Comparison of ENCODE assay signal across 11 cellular contexts in genomic region chr16:10122546-10122945, GRCh38. TPM values are rescaled to one million over a fixed set of nuclear protein-coding genes. Genes with fewer than 3 reads are reported as not detected.
DNase-seq lines count a peak whose midpoint lies in the region; ATAC-seq and TF ChIP-seq lines count a peak whose summit lies in the region.
"Had no signal": no experiment of that assay in that cellular context is flagged by ENCODE, and none has a peak within 500 bp of the region (broad histone marks: within the 10 kb centered on the region; RNA-seq: fewer than 3 reads in every experiment).

No MANE protein-coding gene starts in this region.

- no peak for ATAC-seq in WTC11
- ATAC-seq in T-cell (replicated peaks in 1 of 4), result no peak
- ATAC-seq: upper lobe of right lung had no signal

- in situ Hi-C loops in HAP-1 (cut with MboI; ENCODE audit: low sequenced_read_pairs), result no loop called here

- H3K9me3 Mint-ChIP-seq in WTC11, result peaks cover 10% of the 10 kb centered on the region; the same call in 1 of the 2 replicates
- H3K9me3 Mint-ChIP-seq in T-cell, result peaks cover 0 to 5% (median 2%) of the 10 kb centered on the region in 3 donors

- DNase-seq in HAP-1 (ENCODE audit: low spot score in 2 of 2) (peak; percentile 5 to 12), WTC11 (ENCODE audit: low spot score) (peak; percentile 20), iris pigment epithelial cell (ENCODE audit: low read depth) (peak; percentile 3), T-cell (no peak), putamen (ENCODE audit: low spot score) (no peak), NCI-H1048 (lab: John Stamatoyannopoulos, UW) (no peak), NCI-H510A treated with DMSO at 0.1 percent for 48 hours (lab: John Stamatoyannopoulos, UW) (no peak)
- DNase-seq: COR-L47, NCI-H748 treated with DMSO at 0.1 percent for 48 hours, upper lobe of right lung had no signal

- no peaks in the 10 kb centered on the region for H3K9me3 ChIP-seq in HAP-1
- H3K9me3 ChIP-seq: upper lobe of right lung had no signal

- H3K27me3 ChIP-seq in HAP-1 (ENCODE audit: low read depth), result no peaks in the 10 kb centered on the region

- H3K4me1 ChIP-seq in HAP-1, result no peaks in the 10 kb centered on the region
- H3K4me1 ChIP-seq: upper lobe of right lung had no signal

- H3K27ac ChIP-seq in C4-2B, result no peak overlapping the region
- H3K27ac ChIP-seq: upper lobe of right lung had no signal

- H3K27me3 Mint-ChIP-seq in WTC11 (ENCODE audit: low read depth) (no peaks in the 10 kb centered on the region), T-cell (peaks cover 4 to 11% of the 10 kb centered on the region in 2 donors)

- H3K4me1 Mint-ChIP-seq in WTC11 (peaks cover 28% of the 10 kb centered on the region), T-cell (no peaks in the 10 kb centered on the region)

- H3K4me3 ChIP-seq in HAP-1, result no peak overlapping the region
- H3K4me3 ChIP-seq: upper lobe of right lung had no signal

- CTCF ChIA-PET in WTC11 (lab: Charles Lee) (interaction anchor here (0.8 to 2.1 kb wide), 8 partner anchors 14 to 867 kb away, joined by 3 to 11 read pairs (median 4); no protein-coding TSS in a partner anchor), T-cell (lab: Charles Lee) (no interaction called here)

- TF ChIP-seq CTCF in C4-2B (conservative IDR thresholded peaks at IDR 0.05) (peak; percentile 56), WTC11 (IDR thresholded peaks at IDR 0.05) (no peak)

- H3K36me3 ChIP-seq in HAP-1 (replicated peaks), result no peaks in the 10 kb centered on the region
- H3K36me3 ChIP-seq: upper lobe of right lung had no signal

- no peak overlapping the region for H3K4me3 Mint-ChIP-seq in WTC11
- no peak overlapping the region for H3K4me3 Mint-ChIP-seq in T-cell

- H3K27ac Mint-ChIP-seq in WTC11, result no peak overlapping the region
- H3K27ac Mint-ChIP-seq in T-cell, result no peak overlapping the region

- POLR2A ChIA-PET in WTC11 (lab: Charles Lee) (no interaction called here), T-cell (lab: Charles Lee) (interaction anchor here in 1 of 2 donors (0.7 kb wide), 1 partner anchor 1254 kb away, joined by 3 read pairs; no protein-coding TSS in a partner anchor)

- H3K36me3 Mint-ChIP-seq in WTC11 (no peaks in the 10 kb centered on the region), T-cell (no peaks in the 10 kb centered on the region)

TF ChIP-seq in WTC11, 78 proteins besides CTCF, POLR2A, EP300 and RAD21 (continues in another document):
- TF ChIP-seq, protein P1, sequence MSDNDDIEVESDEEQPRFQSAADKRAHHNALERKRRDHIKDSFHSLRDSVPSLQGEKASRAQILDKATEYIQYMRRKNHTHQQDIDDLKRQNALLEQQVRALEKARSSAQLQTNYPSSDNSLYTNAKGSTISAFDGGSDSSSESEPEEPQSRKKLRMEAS (CRISPR knock-in tag; IDR thresholded peaks at IDR 0.05), result no peak
- TF ChIP-seq, protein P2, sequence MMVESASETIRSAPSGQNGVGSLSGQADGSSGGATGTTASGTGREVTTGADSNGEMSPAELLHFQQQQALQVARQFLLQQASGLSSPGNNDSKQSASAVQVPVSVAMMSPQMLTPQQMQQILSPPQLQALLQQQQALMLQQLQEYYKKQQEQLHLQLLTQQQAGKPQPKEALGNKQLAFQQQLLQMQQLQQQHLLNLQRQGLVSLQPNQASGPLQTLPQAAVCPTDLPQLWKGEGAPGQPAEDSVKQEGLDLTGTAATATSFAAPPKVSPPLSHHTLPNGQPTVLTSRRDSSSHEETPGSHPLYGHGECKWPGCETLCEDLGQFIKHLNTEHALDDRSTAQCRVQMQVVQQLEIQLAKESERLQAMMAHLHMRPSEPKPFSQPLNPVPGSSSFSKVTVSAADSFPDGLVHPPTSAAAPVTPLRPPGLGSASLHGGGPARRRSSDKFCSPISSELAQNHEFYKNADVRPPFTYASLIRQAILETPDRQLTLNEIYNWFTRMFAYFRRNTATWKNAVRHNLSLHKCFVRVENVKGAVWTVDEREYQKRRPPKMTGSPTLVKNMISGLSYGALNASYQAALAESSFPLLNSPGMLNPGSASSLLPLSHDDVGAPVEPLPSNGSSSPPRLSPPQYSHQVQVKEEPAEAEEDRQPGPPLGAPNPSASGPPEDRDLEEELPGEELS (CRISPR knock-in tag; IDR thresholded peaks at IDR 0.05), result no peak
- TF ChIP-seq ZBTB21 (CRISPR knock-in tag; IDR thresholded peaks at IDR 0.05; ENCODE audit: borderline replicate concordance) (no peak), ATF6 (CRISPR knock-in tag; IDR thresholded peaks at IDR 0.05) (no peak), GTF2I (CRISPR knock-in tag; conservative IDR thresholded peaks at IDR 0.05) (no peak), NFATC4 (CRISPR knock-in tag; IDR thresholded peaks at IDR 0.05) (no peak), TP53 (CRISPR knock-in tag; IDR thresholded peaks at IDR 0.05) (no peak)
- TF ChIP-seq, protein P3, sequence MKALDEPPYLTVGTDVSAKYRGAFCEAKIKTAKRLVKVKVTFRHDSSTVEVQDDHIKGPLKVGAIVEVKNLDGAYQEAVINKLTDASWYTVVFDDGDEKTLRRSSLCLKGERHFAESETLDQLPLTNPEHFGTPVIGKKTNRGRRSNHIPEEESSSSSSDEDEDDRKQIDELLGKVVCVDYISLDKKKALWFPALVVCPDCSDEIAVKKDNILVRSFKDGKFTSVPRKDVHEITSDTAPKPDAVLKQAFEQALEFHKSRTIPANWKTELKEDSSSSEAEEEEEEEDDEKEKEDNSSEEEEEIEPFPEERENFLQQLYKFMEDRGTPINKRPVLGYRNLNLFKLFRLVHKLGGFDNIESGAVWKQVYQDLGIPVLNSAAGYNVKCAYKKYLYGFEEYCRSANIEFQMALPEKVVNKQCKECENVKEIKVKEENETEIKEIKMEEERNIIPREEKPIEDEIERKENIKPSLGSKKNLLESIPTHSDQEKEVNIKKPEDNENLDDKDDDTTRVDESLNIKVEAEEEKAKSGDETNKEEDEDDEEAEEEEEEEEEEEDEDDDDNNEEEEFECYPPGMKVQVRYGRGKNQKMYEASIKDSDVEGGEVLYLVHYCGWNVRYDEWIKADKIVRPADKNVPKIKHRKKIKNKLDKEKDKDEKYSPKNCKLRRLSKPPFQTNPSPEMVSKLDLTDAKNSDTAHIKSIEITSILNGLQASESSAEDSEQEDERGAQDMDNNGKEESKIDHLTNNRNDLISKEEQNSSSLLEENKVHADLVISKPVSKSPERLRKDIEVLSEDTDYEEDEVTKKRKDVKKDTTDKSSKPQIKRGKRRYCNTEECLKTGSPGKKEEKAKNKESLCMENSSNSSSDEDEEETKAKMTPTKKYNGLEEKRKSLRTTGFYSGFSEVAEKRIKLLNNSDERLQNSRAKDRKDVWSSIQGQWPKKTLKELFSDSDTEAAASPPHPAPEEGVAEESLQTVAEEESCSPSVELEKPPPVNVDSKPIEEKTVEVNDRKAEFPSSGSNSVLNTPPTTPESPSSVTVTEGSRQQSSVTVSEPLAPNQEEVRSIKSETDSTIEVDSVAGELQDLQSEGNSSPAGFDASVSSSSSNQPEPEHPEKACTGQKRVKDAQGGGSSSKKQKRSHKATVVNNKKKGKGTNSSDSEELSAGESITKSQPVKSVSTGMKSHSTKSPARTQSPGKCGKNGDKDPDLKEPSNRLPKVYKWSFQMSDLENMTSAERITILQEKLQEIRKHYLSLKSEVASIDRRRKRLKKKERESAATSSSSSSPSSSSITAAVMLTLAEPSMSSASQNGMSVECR (CRISPR knock-in tag; IDR thresholded peaks at IDR 0.05; ENCODE audit: borderline replicate concordance), result no peak
- TF ChIP-seq, protein P4, sequence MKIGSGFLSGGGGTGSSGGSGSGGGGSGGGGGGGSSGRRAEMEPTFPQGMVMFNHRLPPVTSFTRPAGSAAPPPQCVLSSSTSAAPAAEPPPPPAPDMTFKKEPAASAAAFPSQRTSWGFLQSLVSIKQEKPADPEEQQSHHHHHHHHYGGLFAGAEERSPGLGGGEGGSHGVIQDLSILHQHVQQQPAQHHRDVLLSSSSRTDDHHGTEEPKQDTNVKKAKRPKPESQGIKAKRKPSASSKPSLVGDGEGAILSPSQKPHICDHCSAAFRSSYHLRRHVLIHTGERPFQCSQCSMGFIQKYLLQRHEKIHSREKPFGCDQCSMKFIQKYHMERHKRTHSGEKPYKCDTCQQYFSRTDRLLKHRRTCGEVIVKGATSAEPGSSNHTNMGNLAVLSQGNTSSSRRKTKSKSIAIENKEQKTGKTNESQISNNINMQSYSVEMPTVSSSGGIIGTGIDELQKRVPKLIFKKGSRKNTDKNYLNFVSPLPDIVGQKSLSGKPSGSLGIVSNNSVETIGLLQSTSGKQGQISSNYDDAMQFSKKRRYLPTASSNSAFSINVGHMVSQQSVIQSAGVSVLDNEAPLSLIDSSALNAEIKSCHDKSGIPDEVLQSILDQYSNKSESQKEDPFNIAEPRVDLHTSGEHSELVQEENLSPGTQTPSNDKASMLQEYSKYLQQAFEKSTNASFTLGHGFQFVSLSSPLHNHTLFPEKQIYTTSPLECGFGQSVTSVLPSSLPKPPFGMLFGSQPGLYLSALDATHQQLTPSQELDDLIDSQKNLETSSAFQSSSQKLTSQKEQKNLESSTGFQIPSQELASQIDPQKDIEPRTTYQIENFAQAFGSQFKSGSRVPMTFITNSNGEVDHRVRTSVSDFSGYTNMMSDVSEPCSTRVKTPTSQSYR (CRISPR knock-in tag; IDR thresholded peaks at IDR 0.05), result no peak

RNA-seq across cellular contexts. Expression of gene GRIN2A, which starts 59.7 kb away (rescaled TPM):
- total RNA-seq in WTC11 (2021) (3.5 to 4.5 TPM (median 4.0 TPM) in 3 replicates), T-cell (under 1 TPM in 1 of 5 donors, not detected in 4; 0.03 TPM)

Comparison
In these comparisons a context has a peak if more than half of its experiments do, and no peak if none do; other contexts are left out.
1. DNase-seq: peak in HAP-1 (2 of 2), WTC11 (single experiment) and iris pigment epithelial cell (single experiment); none in T-cell (0 of 34), putamen (single experiment), NCI-H1048 (single experiment) and NCI-H510A treated with DMSO at 0.1 percent for 48 hours (single experiment).